ENCODE assay signal across 8 cellular contexts in genomic region chr11:115324569-115325432, GRCh38.
DNase-seq lines count a peak whose midpoint lies in the region; ATAC-seq and TF ChIP-seq lines count a peak whose summit lies in the region.

No MANE protein-coding gene starts in this region.

- H3K27ac ChIP-seq in A673 (ENCODE audit: low read depth, low read length, poor library complexity, severe bottlenecking) (no peak overlapping the region), VCaP (no peak overlapping the region), osteoblast (ENCODE audit: low read depth, low read length) (no peak overlapping the region)

- intact Hi-C loops in A673 (cut with micrococcal nuclease; ENCODE audit: unreplicated experiment) = loop anchor here (5.0 to 10.0 kb wide), 5 partner anchors 552 to 1318 kb away; no protein-coding TSS in a partner anchor

- H3K36me3 ChIP-seq in A673 (ENCODE audit: insufficient read depth, low read length, poor library complexity, severe bottlenecking) (no peaks in the 10 kb centered on the region), osteoblast (ENCODE audit: insufficient read depth, low read length) (no peaks in the 10 kb centered on the region)

- H3K4me3 ChIP-seq in A673 (ENCODE audit: low read depth, low read length, poor library complexity, severe bottlenecking) (no peak overlapping the region), fibroblast of villous mesenchyme (ENCODE audit: low read depth, low read length) (no peak overlapping the region), osteoblast (ENCODE audit: insufficient read depth, low read length) (no peak overlapping the region)

- ATAC-seq in HG02885 (IDR thresholded peaks at IDR 0.05; ENCODE audit: poor library complexity, unreplicated experiment) = peak; percentile 71

- H3K4me1 ChIP-seq in A673 (ENCODE audit: insufficient read depth, low read length, poor library complexity, severe bottlenecking) = no peaks in the 10 kb centered on the region
- no peaks in the 10 kb centered on the region for H3K4me1 ChIP-seq in osteoblast (ENCODE audit: insufficient read depth, low read length)

- no peaks in the 10 kb centered on the region for H4K20me1 ChIP-seq in osteoblast (ENCODE audit: insufficient read depth, low read length)

- no peaks in the 10 kb centered on the region for H3K79me2 ChIP-seq in osteoblast (ENCODE audit: insufficient read depth, low read length)

- POLR2A ChIA-PET in A673 (lab: Charles Lee; ENCODE audit: low non-redundant PET) = no interaction called here

- BruUV-seq in A673 (replicated peaks; lab: Mats Ljungman, UMichigan) = no TSS peak

- no peaks in the 10 kb centered on the region for H3K27me3 ChIP-seq in A673 (replicated peaks; ENCODE audit: insufficient read depth, low read depth, low read length, poor library complexity)
- H3K27me3 ChIP-seq in osteoblast (ENCODE audit: insufficient read depth, low read length) = no peaks in the 10 kb centered on the region

- H3K9me3 ChIP-seq in A673 (ENCODE audit: low read depth, low read length, poor library complexity, severe bottlenecking) = no peaks in the 10 kb centered on the region
- H3K9me3 ChIP-seq in osteoblast (ENCODE audit: low read depth, low read length) = no peaks in the 10 kb centered on the region

- TF ChIP-seq CTCF in A673 (conservative IDR thresholded peaks at IDR 0.05; ENCODE audit: low read depth, low read length) = peak; percentile 85
- TF ChIP-seq CTCF in GM10266 (IDR thresholded peaks at IDR 0.05; ENCODE audit: control insufficient read depth, insufficient read depth, low read depth, missing control alignments) = peak; percentile 85
- peak; percentile 80 for TF ChIP-seq CTCF in VCaP (conservative IDR thresholded peaks at IDR 0.05)
- TF ChIP-seq CTCF in fibroblast of villous mesenchyme (IDR thresholded peaks at IDR 0.05; ENCODE audit: insufficient read depth, low read depth, low read length) = peak; percentile 86
- peak; percentile 71 for TF ChIP-seq CTCF in osteoblast (IDR thresholded peaks at IDR 0.05; ENCODE audit: extremely low read depth, low read depth, low read length)

- H3K4me2 ChIP-seq in osteoblast (ENCODE audit: insufficient read depth, low read length) = peak overlapping the region; percentile 62

- CTCF ChIA-PET in A673 (lab: Charles Lee) = interaction anchor here (0.5 to 1.0 kb wide), 3 partner anchors 15 to 1367 kb away, joined by 3 to 5 read pairs (median 4); no protein-coding TSS in a partner anchor

- H2AFZ ChIP-seq in osteoblast (ENCODE audit: low read length) = peak overlapping the region; percentile 69

- peak; percentile 77 for DNase-seq in A673 (ENCODE audit: low spot score)
- DNase-seq in GM10266 (ENCODE audit: extremely low spot score) = peak; percentile 47
- DNase-seq in NCI-H2107 (lab: John Stamatoyannopoulos, UW) = peak; percentile 51
- peak; percentile 61 for DNase-seq in fibroblast of villous mesenchyme (ENCODE audit: low read depth)
- peak; percentile 34 for DNase-seq in osteoblast (ENCODE audit: insufficient read length, low spot score, missing footprints)
- no peak for DNase-seq in effector CD8-positive, alpha-beta T cell (lab: John Stamatoyannopoulos, UW)
